In the genomic region with DNA sequence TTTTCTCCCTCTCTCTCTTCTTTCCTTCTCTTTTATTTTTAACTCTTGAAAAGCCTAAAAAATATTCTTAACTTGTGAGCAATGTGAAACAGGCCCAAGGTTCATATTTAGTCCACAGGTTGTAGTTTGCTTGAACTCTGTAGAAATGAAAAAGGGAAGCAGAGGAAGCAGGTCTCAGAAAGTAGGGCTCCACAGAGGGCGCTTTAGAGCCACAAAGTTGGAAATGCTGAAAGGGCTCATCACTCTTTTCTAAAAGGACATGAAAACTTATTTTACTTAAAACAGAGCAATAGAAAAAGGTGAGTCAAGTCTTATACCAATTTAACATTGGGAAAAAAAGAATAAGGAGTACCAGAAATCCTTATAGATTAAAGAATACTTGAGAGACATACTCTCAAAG, we compare ENCODE assay signal across 12 cellular contexts.
DNase-seq lines count a peak whose midpoint lies in the region; ATAC-seq, FAIRE-seq and TF ChIP-seq lines count a peak whose summit lies in the region.
"Had no signal": no experiment of that assay in that cellular context is flagged by ENCODE, and none has a peak within 500 bp of the region (broad histone marks: within the 10 kb centered on the region; RNA-seq: fewer than 3 reads in every experiment).

No MANE protein-coding gene starts in this region.

- DNase-seq in AG04450 (ENCODE audit: low read depth, low spot score) (no peak), H54 (ENCODE audit: insufficient read length, low spot score) (no peak), RWPE2 (ENCODE audit: low spot score) (no peak), fibroblast of villous mesenchyme (ENCODE audit: low read depth) (no peak), NOMO-1 treated with dmso at 0.1 percent for 144 hours (lab: John Stamatoyannopoulos, UW; ENCODE audit: unreplicated experiment) (no peak), HPDE6-E6E7 (ENCODE audit: extremely low spot score) (no peak), SW480 (ENCODE audit: low spot score) (no peak)
- DNase-seq: anterior cingulate cortex, NCI-H2029, Right ventricle myocardium superior had no signal

- TF ChIP-seq POLR2A in H54 (IDR thresholded peaks at IDR 0.05; ENCODE audit: low read depth, low read length): no peak

- H3K36me3 ChIP-seq in RWPE2 (ENCODE audit: low read depth): no peaks in the 10 kb centered on the region

- H3K27ac ChIP-seq in AG04450 (ENCODE audit: low read depth, low read length) (no peak overlapping the region), RWPE2 (ENCODE audit: poor library complexity, severe bottlenecking) (no peak overlapping the region)
- H3K27ac ChIP-seq: skin epidermis had no signal

- TF ChIP-seq CTCF in AG04450 (IDR thresholded peaks at IDR 0.05; ENCODE audit: low read depth, low read length) (peak; percentile 49), RWPE2 (IDR thresholded peaks at IDR 0.05; ENCODE audit: poor library complexity, severe bottlenecking) (peak; percentile 38), fibroblast of villous mesenchyme (IDR thresholded peaks at IDR 0.05; ENCODE audit: insufficient read depth, low read depth, low read length) (peak; percentile 44)

- no peaks in the 10 kb centered on the region for H3K27me3 ChIP-seq in AG04450 (ENCODE audit: control insufficient read depth, insufficient read depth, low read length)
- H3K27me3 ChIP-seq in RWPE2 (ENCODE audit: insufficient read depth, poor library complexity, severe bottlenecking): no peaks in the 10 kb centered on the region

- H3K4me1 ChIP-seq in RWPE2 (ENCODE audit: insufficient read depth, poor library complexity, severe bottlenecking): peaks cover 4% of the 10 kb centered on the region

- POLR2A ChIA-PET in AG04450 (lab: Yijun Ruan, JAX): no interaction called here

- peak; percentile 50 for FAIRE-seq in H54 (lab: Jason Lieb, UNC)

- H3K4me3 ChIP-seq in AG04450 (ENCODE audit: low read depth, low read length) (no peak overlapping the region), RWPE2 (ENCODE audit: severe bottlenecking) (no peak overlapping the region), fibroblast of villous mesenchyme (ENCODE audit: low read depth, low read length) (no peak overlapping the region)
- H3K4me3 ChIP-seq: skin epidermis had no signal

- ATAC-seq in RWPE2 (ENCODE audit: low read depth) (no peak), HG02973 (IDR thresholded peaks at IDR 0.05; ENCODE audit: unreplicated experiment) (no peak)

- H3K9me3 ChIP-seq in AG04450 (ENCODE audit: control insufficient read depth, insufficient read depth, low read length) (no peaks in the 10 kb centered on the region), RWPE2 (ENCODE audit: severe bottlenecking) (no peaks in the 10 kb centered on the region)

- CTCF ChIA-PET in AG04450 (lab: Charles Lee): interaction anchor here (1.0 to 1.2 kb wide), 3 partner anchors 217 to 354 kb away, joined by 3 to 9 read pairs (median 3); no protein-coding TSS in a partner anchor
